ENCODE assay signal across 8 cellular contexts in the genomic region with DNA sequence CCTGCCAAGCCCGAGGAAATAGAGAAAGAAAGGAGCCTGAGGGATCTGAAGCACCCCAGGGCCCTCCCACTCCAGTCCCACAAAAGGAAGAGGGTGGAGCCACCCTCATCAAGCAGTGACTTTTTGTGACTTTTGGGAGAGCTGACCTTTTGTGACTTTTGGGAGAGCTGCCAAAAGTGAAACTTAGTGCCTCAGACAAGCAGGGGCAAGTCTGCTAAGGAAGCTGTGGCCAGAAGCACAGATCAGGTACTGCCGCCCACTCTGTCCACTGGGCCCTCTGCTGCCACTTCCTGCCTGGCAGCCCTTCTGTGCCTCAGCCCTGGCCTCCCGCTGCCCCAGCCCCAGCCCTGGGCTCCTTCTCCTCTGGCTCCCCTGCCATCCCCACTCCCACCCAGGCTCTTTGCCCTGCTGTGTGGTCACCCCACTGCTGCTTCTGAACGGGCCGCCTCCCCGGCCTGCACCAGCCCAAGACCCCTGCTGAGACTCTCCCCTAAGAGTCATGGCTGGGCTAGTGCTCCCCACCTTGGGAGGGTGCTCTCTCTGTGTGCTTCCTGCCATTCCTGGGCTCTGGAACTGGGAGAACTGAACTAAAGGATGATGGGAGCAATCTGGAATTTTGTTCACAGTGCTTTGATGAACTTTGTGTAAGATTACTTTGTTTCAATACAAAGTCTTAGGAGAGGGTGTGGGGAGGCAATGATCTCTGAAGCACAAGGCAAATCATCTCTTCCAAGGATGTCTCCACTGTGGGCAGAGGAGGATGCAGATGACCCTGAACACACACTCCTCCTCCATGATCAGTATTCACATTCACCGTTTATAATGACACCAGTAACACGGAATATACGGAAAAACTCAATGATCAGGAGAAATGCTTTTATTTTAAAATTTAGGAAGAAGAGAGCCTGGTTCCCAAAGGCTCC. TPM values are rescaled to one million over a fixed set of nuclear protein-coding genes. Genes with fewer than 3 reads are reported as not detected.
DNase-seq lines count a peak whose midpoint lies in the region; ATAC-seq and TF ChIP-seq lines count a peak whose summit lies in the region.

TSS of gene APOBEC3H (plus strand) at position 147 of the 923 bp plus-strand sequence. CDS start 3,035 bp downstream, outside the sequence.

- H3K36me3 Mint-ChIP-seq in activated naive CD8-positive, alpha-beta T cell = no peaks in the 10 kb centered on the region

- no peak for TF ChIP-seq CTCF in omental fat pad (IDR thresholded peaks at IDR 0.05)

- H3K27ac Mint-ChIP-seq in activated naive CD8-positive, alpha-beta T cell = peak within 1 kb of the TSS; percentile 64

- ATAC-seq in omental fat pad (ENCODE audit: low FRiP score) = no peak
- no peak for ATAC-seq in GM19035 (IDR thresholded peaks at IDR 0.05; ENCODE audit: unreplicated experiment)

- peak within 1 kb of the TSS; percentile 62 for H3K4me3 Mint-ChIP-seq in activated naive CD8-positive, alpha-beta T cell

- H3K9me3 Mint-ChIP-seq in activated naive CD8-positive, alpha-beta T cell (ENCODE audit: low read depth) = no peaks in the 10 kb centered on the region

- H3K27me3 Mint-ChIP-seq in activated naive CD8-positive, alpha-beta T cell = no peaks in the 10 kb centered on the region

- H3K4me1 Mint-ChIP-seq in activated naive CD8-positive, alpha-beta T cell (ENCODE audit: low read depth) = peaks cover 62% of the 10 kb centered on the region

- DNase-seq in EL = peak; percentile 47
- peak; percentile 72 for DNase-seq in LoVo (ENCODE audit: low spot score)
- peak; percentile 56 for DNase-seq in medulla oblongata (ENCODE audit: extremely low spot score)
- DNase-seq in ecto neural progenitor cell (ENCODE audit: low spot score) = no peak
- DNase-seq in omental fat pad (ENCODE audit: low spot score) = no peak
- DNase-seq in NCI-H524 (lab: John Stamatoyannopoulos, UW) = no peak

RNA-seq across cellular contexts. Expression of gene APOBEC3H, which starts in this region (rescaled TPM):
- total RNA-seq in omental fat pad = under 1 TPM in 2 of 4 donors, not detected in 2; 0.63 to 0.95 TPM

Comparison
In these comparisons a context has a peak if more than half of its experiments do, and no peak if none do; other contexts are left out.
1. DNase-seq: peak in EL (single experiment), LoVo (single experiment) and medulla oblongata (single experiment); none in ecto neural progenitor cell (single experiment), omental fat pad (single experiment) and NCI-H524 (0 of 2).